9 cellular contexts compared by ENCODE assay signal in genomic region chr11:16924462-16924825, GRCh38.
DNase-seq lines count a peak whose midpoint lies in the region; ATAC-seq and TF ChIP-seq lines count a peak whose summit lies in the region.
"Had no signal": no experiment of that assay in that cellular context is flagged by ENCODE, and none has a peak within 500 bp of the region (broad histone marks: within the 10 kb centered on the region; RNA-seq: fewer than 3 reads in every experiment).

No MANE protein-coding gene starts in this region.

- peak overlapping the region; percentile 77 to 90 (median 86) for H3K27ac ChIP-seq in stomach

- no peaks in the 10 kb centered on the region for H3K9me3 ChIP-seq in stomach

- no peaks in the 10 kb centered on the region for H3K36me3 Mint-ChIP-seq in activated CD4-positive, alpha-beta T cell treated with anti-CD3 and anti-CD28 coated beads for 36 hours (ENCODE audit: low read depth)
- H3K36me3 Mint-ChIP-seq in glutamatergic neuron (ENCODE audit: unreplicated experiment), result peaks cover 4% of the 10 kb centered on the region

- ATAC-seq in activated CD4-positive, alpha-beta T cell treated with anti-CD3 and anti-CD28 coated beads for 36 hours, result peak; percentile 34
- peak; percentile 48 for ATAC-seq in HG03457 (IDR thresholded peaks at IDR 0.05; ENCODE audit: unreplicated experiment)

- 17 to 35% (median 18%) methylated on average over 4 of the region's 4 CpGs for WGBS in stomach, 5 donors

- POLR2A ChIA-PET in activated CD4-positive, alpha-beta T cell treated with anti-CD3 and anti-CD28 coated beads for 36 hours (lab: Charles Lee), result no interaction called here

- H3K4me3 Mint-ChIP-seq in activated CD4-positive, alpha-beta T cell treated with anti-CD3 and anti-CD28 coated beads for 36 hours, result peak overlapping the region; percentile 67
- peak overlapping the region; percentile 70 for H3K4me3 Mint-ChIP-seq in glutamatergic neuron (ENCODE audit: unreplicated experiment)

- CTCF ChIA-PET in activated CD4-positive, alpha-beta T cell treated with anti-CD3 and anti-CD28 coated beads for 36 hours (lab: Charles Lee), result interaction anchor here (1.1 kb wide), 1 partner anchor 17 kb away, joined by 3 read pairs; no protein-coding TSS in a partner anchor

- H3K9me3 Mint-ChIP-seq in activated CD4-positive, alpha-beta T cell treated with anti-CD3 and anti-CD28 coated beads for 36 hours (ENCODE audit: low read depth), result no peaks in the 10 kb centered on the region
- no peaks in the 10 kb centered on the region for H3K9me3 Mint-ChIP-seq in glutamatergic neuron (ENCODE audit: unreplicated experiment)

- intact Hi-C loops in activated CD4-positive, alpha-beta T cell treated with anti-CD3 and anti-CD28 coated beads for 36 hours (cut with DNase I, micrococcal nuclease), result loop anchor here in 1 of 2 experiments (10.0 kb wide), 1 partner anchor 100 kb away; no protein-coding TSS in a partner anchor
- intact Hi-C loops in stomach (cut with DNase I; ENCODE audit: low total_unique reads), result no loop called here

- TF ChIP-seq CTCF in glutamatergic neuron (IDR thresholded peaks at IDR 0.05; ENCODE audit: partially characterized antibody, unreplicated experiment), result no peak
- TF ChIP-seq CTCF in stomach (IDR thresholded peaks at IDR 0.05), result no peak

- peaks cover 35% of the 10 kb centered on the region for H3K27me3 Mint-ChIP-seq in activated CD4-positive, alpha-beta T cell treated with anti-CD3 and anti-CD28 coated beads for 36 hours
- peaks cover 20% of the 10 kb centered on the region for H3K27me3 Mint-ChIP-seq in glutamatergic neuron (ENCODE audit: unreplicated experiment)

- no peaks in the 10 kb centered on the region for H3K36me3 ChIP-seq in stomach

- H3K4me1 Mint-ChIP-seq in activated CD4-positive, alpha-beta T cell treated with anti-CD3 and anti-CD28 coated beads for 36 hours, result peaks cover 12% of the 10 kb centered on the region
- H3K4me1 Mint-ChIP-seq in glutamatergic neuron (ENCODE audit: low read depth, unreplicated experiment), result no peaks in the 10 kb centered on the region

- TF ChIP-seq EP300 in stomach (IDR thresholded peaks at IDR 0.05), result no peak

- H3K4me1 ChIP-seq in stomach, result peaks cover 31 to 70% (median 36%) of the 10 kb centered on the region in 4 donors

- DNase-seq in activated CD4-positive, alpha-beta T cell treated with anti-CD3 and anti-CD28 coated beads for 36 hours, result peak; percentile 41
- no peak for DNase-seq in activated CD4-positive, alpha-beta T cell treated with anti-CD3 and anti-CD28 coated beads for 48 hours
- no peak for DNase-seq in glutamatergic neuron
- no peak for DNase-seq in stomach
- DNase-seq in SW480 (ENCODE audit: low spot score), result no peak
- no peak for DNase-seq in activated CD4-positive, alpha-beta T cell treated with anti-CD3 and anti-CD28 coated beads, Interleukin-2, amount 50 U/mL, for 4 hours
- no peak for DNase-seq in NCI-H1092 (lab: John Stamatoyannopoulos, UW)

- peaks cover 0 to 31% (median 14%) of the 10 kb centered on the region in 3 donors for H3K27me3 ChIP-seq in stomach

- peak overlapping the region; percentile 46 to 58 (median 49) for H3K4me3 ChIP-seq in stomach
- H3K4me3 ChIP-seq: K562 had no signal

- no peak for TF ChIP-seq POLR2A in stomach (IDR thresholded peaks at IDR 0.05)

- H3K27ac Mint-ChIP-seq in activated CD4-positive, alpha-beta T cell treated with anti-CD3 and anti-CD28 coated beads for 36 hours, result no peak overlapping the region
- H3K27ac Mint-ChIP-seq in glutamatergic neuron (ENCODE audit: unreplicated experiment), result no peak overlapping the region
